ENCODE assay signal across 22 cellular contexts in genomic region chr4:110175634-110176033, GRCh38. TPM values are rescaled to one million over a fixed set of nuclear protein-coding genes. Genes with fewer than 3 reads are reported as not detected.
DNase-seq lines count a peak whose midpoint lies in the region; ATAC-seq, FAIRE-seq and TF ChIP-seq lines count a peak whose summit lies in the region.
"Had no signal": no experiment of that assay in that cellular context is flagged by ENCODE, and none has a peak within 500 bp of the region (broad histone marks: within the 10 kb centered on the region; RNA-seq: fewer than 3 reads in every experiment).

No MANE protein-coding gene starts in this region.

- no peak overlapping the region for H3K4me3 Mint-ChIP-seq in WTC11
- H3K4me3 Mint-ChIP-seq: CD4-positive, alpha-beta memory T cell had no signal

- CTCF ChIA-PET in K562 (lab: Yijun Ruan, JAX; ENCODE audit: low intra/inter-chr PET ratio) = no interaction called here
- CTCF ChIA-PET in WTC11 (lab: Charles Lee) = no interaction called here

- H3K4me1 ChIP-seq in K562 (replicated peaks in 1 of 2; ENCODE audit: control insufficient read depth in 2 of 2, insufficient read depth in 2 of 2, low read length in 2 of 2) = no peaks in the 10 kb centered on the region
- H3K4me1 ChIP-seq: BLaER1 had no signal

- H4K20me1 ChIP-seq in K562 (replicated peaks; ENCODE audit: control insufficient read depth, insufficient read depth, low read length) = no peaks in the 10 kb centered on the region
- H4K20me1 ChIP-seq: BLaER1 had no signal

- peaks cover 75% of the 10 kb centered on the region for H3K36me3 ChIP-seq in K562 (ENCODE audit: control insufficient read depth, insufficient read depth, low read length)

- no peak for TF ChIP-seq POLR2A in K562 (conservative IDR thresholded peaks at IDR 0.05)

- H3K9me3 Mint-ChIP-seq in WTC11 = no peaks in the 10 kb centered on the region
- H3K9me3 Mint-ChIP-seq: CD4-positive, alpha-beta memory T cell had no signal

- DNase-seq in HCEC 1CT = peak; percentile 58
- no peak for DNase-seq in K562 (ENCODE audit: extremely low read depth in 1 of 4, low spot score in 3 of 4)
- peak; percentile 66 to 79 for DNase-seq in foreskin fibroblast
- no peak for DNase-seq in effector CD8-positive, alpha-beta T cell (lab: John Stamatoyannopoulos, UW)
- DNase-seq in WTC11 (ENCODE audit: low spot score) = no peak
- DNase-seq in activated naive CD4-positive, alpha-beta T cell treated with anti-CD3 and anti-CD28 coated beads, Interleukin-2, amount 50 U/mL, for 16 hours = no peak
- no peak for DNase-seq in KG1 (lab: John Stamatoyannopoulos, UW)
- DNase-seq: ACHN; Calu3; CD4-positive, alpha-beta memory T cell; DMS153; GF-D8; MM.1S; NCI-H1048; NCI-H1417 treated with DMSO at 0.1 percent for 48 hours; NCI-H1930; NCI-H510A; NCI-H748 treated with DMSO at 0.1 percent for 48 hours had no signal

- no peak overlapping the region for H2AFZ ChIP-seq in K562 (ENCODE audit: low read depth, low read length)

- no peaks in the 10 kb centered on the region for H3K9me1 ChIP-seq in K562 (ENCODE audit: control insufficient read depth, insufficient read depth, low read length)

- no peak overlapping the region for H3K27ac ChIP-seq in K562 (ENCODE audit: extremely low read depth, low read depth, low read length)
- H3K27ac ChIP-seq: BLaER1 had no signal

- POLR2A ChIA-PET in K562 (lab: Yijun Ruan, JAX) (interaction anchor here (0.6 to 1.0 kb wide), 2 partner anchors 10 to 13 kb away, joined by 3 to 4 read pairs; no protein-coding TSS in a partner anchor), WTC11 (lab: Charles Lee) (no interaction called here)

- no peak for TF ChIP-seq RAD21 in K562 (CRISPR knock-in tag; conservative IDR thresholded peaks at IDR 0.05 in 1 of 2, IDR thresholded peaks at IDR 0.05 in 1 of 2)

- H3K9me3 ChIP-seq in K562 (replicated peaks; ENCODE audit: control insufficient read depth, insufficient read depth, low read depth, low read length) = no peaks in the 10 kb centered on the region
- H3K9me3 ChIP-seq: BLaER1 had no signal

- no peak overlapping the region for H3K27ac Mint-ChIP-seq in WTC11
- H3K27ac Mint-ChIP-seq: CD4-positive, alpha-beta memory T cell had no signal

- TF ChIP-seq CTCF in K562 (IDR thresholded peaks at IDR 0.05 in 2 of 3, conservative IDR thresholded peaks at IDR 0.05 in 1 of 3; ENCODE audit: insufficient read depth in 2 of 3, low read depth in 1 of 3, low read length in 3 of 3) = no peak
- TF ChIP-seq CTCF in foreskin fibroblast (IDR thresholded peaks at IDR 0.05; ENCODE audit: low read depth, low read length) = no peak
- TF ChIP-seq CTCF in WTC11 (IDR thresholded peaks at IDR 0.05) = no peak

- H3K27me3 Mint-ChIP-seq in WTC11 (ENCODE audit: low read depth) = no peaks in the 10 kb centered on the region
- H3K27me3 Mint-ChIP-seq: CD4-positive, alpha-beta memory T cell had no signal

- H3K4me3 ChIP-seq in K562 (no peak overlapping the region), foreskin fibroblast (ENCODE audit: low read depth in 1 of 2, low read length in 2 of 2) (no peak overlapping the region)
- H3K4me3 ChIP-seq: BLaER1 had no signal

- no TSS peak for BruUV-seq in K562 (replicated peaks; lab: Mats Ljungman, UMichigan)

- ATAC-seq in K562 (no peak), WTC11 (no peak)
- ATAC-seq: SK-N-SH treated with all-trans-retinoic acid at 6 μM for 48 hours had no signal

- no peak overlapping the region for H3K4me2 ChIP-seq in K562 (ENCODE audit: insufficient read depth, low read length)
- H3K4me2 ChIP-seq: BLaER1 had no signal

- H3K36me3 Mint-ChIP-seq in WTC11 = peaks cover 42% of the 10 kb centered on the region
- H3K36me3 Mint-ChIP-seq: CD4-positive, alpha-beta memory T cell had no signal

- no peak overlapping the region for H3K9ac ChIP-seq in K562 (ENCODE audit: insufficient read depth in 1 of 2, low read depth in 2 of 2, low read length in 2 of 2)
- H3K9ac ChIP-seq: BLaER1 had no signal

- H3K79me2 ChIP-seq in K562 (ENCODE audit: control insufficient read depth, insufficient read depth, low read length) = peaks cover 16% of the 10 kb centered on the region

- no peaks in the 10 kb centered on the region for H3K4me1 Mint-ChIP-seq in WTC11
- H3K4me1 Mint-ChIP-seq: CD4-positive, alpha-beta memory T cell had no signal

- FAIRE-seq in K562 (lab: Jason Lieb, UNC) = peak; percentile 49
- FAIRE-seq: GM19239, H1 had no signal

- no peaks in the 10 kb centered on the region for H3K27me3 ChIP-seq in K562 (ENCODE audit: control insufficient read depth in 2 of 2, insufficient read depth in 2 of 2, low read length in 2 of 2)
- H3K27me3 ChIP-seq: BLaER1 had no signal

- TF ChIP-seq EP300 in K562 (IDR thresholded peaks at IDR 0.05; ENCODE audit: low read length) = no peak

- in situ Hi-C loops in K562 (cut with MboI) = no loop called here

- intact Hi-C loops in K562 (cut with micrococcal nuclease) = no loop called here

TF ChIP-seq in K562, 482 proteins besides CTCF, POLR2A, EP300 and RAD21:
- TF ChIP-seq, protein P1, sequence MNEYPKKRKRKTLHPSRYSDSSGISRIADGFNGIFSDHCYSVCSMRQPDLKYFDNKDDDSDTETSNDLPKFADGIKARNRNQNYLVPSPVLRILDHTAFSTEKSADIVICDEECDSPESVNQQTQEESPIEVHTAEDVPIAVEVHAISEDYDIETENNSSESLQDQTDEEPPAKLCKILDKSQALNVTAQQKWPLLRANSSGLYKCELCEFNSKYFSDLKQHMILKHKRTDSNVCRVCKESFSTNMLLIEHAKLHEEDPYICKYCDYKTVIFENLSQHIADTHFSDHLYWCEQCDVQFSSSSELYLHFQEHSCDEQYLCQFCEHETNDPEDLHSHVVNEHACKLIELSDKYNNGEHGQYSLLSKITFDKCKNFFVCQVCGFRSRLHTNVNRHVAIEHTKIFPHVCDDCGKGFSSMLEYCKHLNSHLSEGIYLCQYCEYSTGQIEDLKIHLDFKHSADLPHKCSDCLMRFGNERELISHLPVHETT (CRISPR knock-in tag; conservative IDR thresholded peaks at IDR 0.05 in 1 of 2, IDR thresholded peaks at IDR 0.05 in 1 of 2) = no peak
- TF ChIP-seq CREB3L1 (IDR thresholded peaks at IDR 0.05; ENCODE audit: borderline replicate concordance, low read depth) (no peak), ZNF785 (CRISPR knock-in tag; IDR thresholded peaks at IDR 0.05) (no peak)

TF ChIP-seq in WTC11, 78 proteins besides CTCF, POLR2A, EP300 and RAD21 (continues in another document):
- TF ChIP-seq STAT6 (CRISPR knock-in tag; conservative IDR thresholded peaks at IDR 0.05; ENCODE audit: low read depth) (no peak), ZNF219 (CRISPR knock-in tag; IDR thresholded peaks at IDR 0.05; ENCODE audit: borderline replicate concordance) (no peak), ESRRA (CRISPR knock-in tag; IDR thresholded peaks at IDR 0.05; ENCODE audit: borderline replicate concordance) (no peak), SMAD3 (CRISPR knock-in tag; IDR thresholded peaks at IDR 0.05; ENCODE audit: borderline replicate concordance) (no peak)

RNA-seq across cellular contexts. Expression of gene ELOVL6, which starts 22.8 kb away (rescaled TPM):
- 35.9 and 91.6 TPM in 2 replicates for total RNA-seq in K562 (2011; cell fraction: chromatin; rRNA removed; ENCODE audit: low replicate concordance)
- total RNA-seq in K562 (2011; cell fraction: nucleolus; rRNA removed) = 22.5 and 58.2 TPM in 2 replicates
- 57.6 and 78.6 TPM in 2 replicates for total RNA-seq in K562 (2011; cell fraction: nucleoplasm; rRNA removed)
- total RNA-seq in K562 (2014; rRNA removed) = 18.3 and 18.4 TPM in 2 replicates
- total RNA-seq in K562 (2014; rRNA removed; fragmentation: Illumina TruSeq; extraction: Trizol) = 51.0 and 56.5 TPM in 2 replicates
- total RNA-seq in K562 (2015; rRNA removed; fragmentation: Illumina TruSeq; extraction: Trizol) = 34.0 and 36.4 TPM in 2 replicates
- total RNA-seq in K562 (2021) = 50.4 and 55.0 TPM in 2 replicates
- 72.9 and 81.1 TPM in 2 replicates for polyA plus RNA-seq in K562 (2011; rRNA removed)
- polyA plus RNA-seq in K562 (2011; cell fraction: cytosol; rRNA removed) = 21.1 and 30.4 TPM in 2 replicates
- 29.4 and 50.1 TPM in 2 replicates for polyA plus RNA-seq in K562 (2011; cell fraction: nucleus; rRNA removed)
- polyA plus RNA-seq in K562 (2012) = 31.1 and 56.7 TPM in 2 replicates
- 58.8 and 82.6 TPM in 2 replicates for polyA plus RNA-seq in K562 (2014; fragmentation: Illumina TruSeq; extraction: Trizol)
- 10 to 100 TPM; 30.9 to 31.0 TPM for polyA plus RNA-seq in K562 (2014; fragmentation: Nextera tagmentation; extraction: Ambion mirVana)
- polyA plus RNA-seq in K562 (2014; rRNA removed) = 46.0 and 77.8 TPM in 2 replicates
- 66.7 and 67.9 TPM in 2 replicates for polyA minus RNA-seq in K562 (2011; rRNA and poly(A)+ RNA removed)
- polyA minus RNA-seq in K562 (2011; cell fraction: cytosol; rRNA and poly(A)+ RNA removed) = 18.6 and 21.9 TPM in 2 replicates
- polyA minus RNA-seq in K562 (2011; cell fraction: nucleus; rRNA and poly(A)+ RNA removed) = 19.7 and 20.5 TPM in 2 replicates
- total RNA-seq in WTC11 (2021) = 83.8 to 87.4 TPM (median 84.2 TPM) in 3 replicates

Comparison
In these comparisons a context has a peak if more than half of its experiments do, and no peak if none do; other contexts are left out.
1. DNase-seq: peak in HCEC 1CT (single experiment) and foreskin fibroblast (2 of 2); none in K562 (0 of 4), effector CD8-positive, alpha-beta T cell (single experiment), WTC11 (single experiment), activated naive CD4-positive, alpha-beta T cell treated with anti-CD3 and anti-CD28 coated beads, Interleukin-2, amount 50 U/mL, for 16 hours (single experiment) and KG1 (single experiment).